In genomic region chr17:18315498-18316360, GRCh38 we compare ENCODE assay signal across 6 cellular contexts. TPM values are rescaled to one million over a fixed set of nuclear protein-coding genes. Genes with fewer than 3 reads are reported as not detected.
A peak's percentile ranks its signal among the peaks of the same experiment; 100 is the strongest.
DNase-seq lines count a peak whose midpoint lies in the region; ATAC-seq and TF ChIP-seq lines count a peak whose summit lies in the region.

No MANE protein-coding gene starts in this region.

- H3K9me3 Mint-ChIP-seq in activated CD8-positive, alpha-beta T cell treated with anti-CD3 and anti-CD28 coated beads for 36 hours, result peaks cover 2% of the 10 kb centered on the region

- peak overlapping the region; percentile 72 to 89 (median 72) for H3K4me3 ChIP-seq in right lobe of liver

- H3K27ac ChIP-seq in right lobe of liver, result peak overlapping the region; percentile 66 to 91 (median 76)

- 29% methylated on average over 23 of the region's 37 CpGs for WGBS in right lobe of liver (ENCODE audit: insufficient coverage, low coverage, low lambda C conversion rate, missing lambda C conversion rate)

- in situ Hi-C loops in ACHN (cut with HindIII; ENCODE audit: low pct_ligation_motif_present, low pct_unique_long_range_greater_than_20kb, low sequenced_read_pairs), result no loop called here

- no peak for TF ChIP-seq POLR2A in right lobe of liver (IDR thresholded peaks at IDR 0.05)

- no peaks in the 10 kb centered on the region for H3K27me3 Mint-ChIP-seq in activated CD8-positive, alpha-beta T cell treated with anti-CD3 and anti-CD28 coated beads for 36 hours

- no peaks in the 10 kb centered on the region for H3K36me3 ChIP-seq in right lobe of liver

- CTCF ChIA-PET in activated CD8-positive, alpha-beta T cell treated with anti-CD3 and anti-CD28 coated beads for 36 hours (lab: Charles Lee), result interaction anchor here (1.4 kb wide), 1 partner anchor 11 kb away, joined by 3 read pairs; no protein-coding TSS in a partner anchor

- POLR2A ChIA-PET in activated CD8-positive, alpha-beta T cell treated with anti-CD3 and anti-CD28 coated beads for 36 hours (lab: Charles Lee), result interaction anchor here (0.6 kb wide), 1 partner anchor 44 kb away, joined by 4 read pairs; no protein-coding TSS in a partner anchor

- no peaks in the 10 kb centered on the region for H3K9me3 ChIP-seq in right lobe of liver

- peak overlapping the region; percentile 100 for H3K27ac Mint-ChIP-seq in activated CD8-positive, alpha-beta T cell treated with anti-CD3 and anti-CD28 coated beads for 36 hours

- H3K4me1 ChIP-seq in right lobe of liver, result peaks cover 0 to 44% (median 13%) of the 10 kb centered on the region in 4 donors

- TF ChIP-seq CTCF in activated CD8-positive, alpha-beta T cell treated with anti-CD3 and anti-CD28 coated beads for 36 hours (IDR thresholded peaks at IDR 0.05), result no peak
- TF ChIP-seq CTCF in right lobe of liver (IDR thresholded peaks at IDR 0.05), result no peak

- peak; percentile 49 for DNase-seq in activated CD8-positive, alpha-beta T cell treated with anti-CD3 and anti-CD28 coated beads for 36 hours
- no peak for DNase-seq in right lobe of liver
- DNase-seq in DMS 273 treated with DMSO at 0.1 percent for 48 hours (lab: John Stamatoyannopoulos, UW), result no peak
- DNase-seq in ACHN, result no peak
- no peak for DNase-seq in middle frontal gyrus (ENCODE audit: extremely low spot score, low spot score)

- peaks cover 71% of the 10 kb centered on the region for H3K4me1 Mint-ChIP-seq in activated CD8-positive, alpha-beta T cell treated with anti-CD3 and anti-CD28 coated beads for 36 hours (ENCODE audit: low read depth)

- H3K27me3 ChIP-seq in right lobe of liver, result no peaks in the 10 kb centered on the region

- peak; percentile 5 for ATAC-seq in HG02970 (IDR thresholded peaks at IDR 0.05; ENCODE audit: low FRiP score, unreplicated experiment)
- no peak for ATAC-seq in activated CD8-positive, alpha-beta T cell treated with anti-CD3 and anti-CD28 coated beads for 36 hours
- peak in 2 of 4 donors; percentile 2 to 4 for ATAC-seq in right lobe of liver

- intact Hi-C loops in activated CD8-positive, alpha-beta T cell treated with anti-CD3 and anti-CD28 coated beads for 36 hours (cut with micrococcal nuclease), result no loop called here
- intact Hi-C loops in right lobe of liver (cut with DNase I), result loop anchor here in 1 of 2 donors (10.0 kb wide), 1 partner anchor 61 kb away; the partner anchor contains the start of gene FLII

- H3K4me3 Mint-ChIP-seq in activated CD8-positive, alpha-beta T cell treated with anti-CD3 and anti-CD28 coated beads for 36 hours, result peak overlapping the region; percentile 98

- peaks cover 50% of the 10 kb centered on the region for H3K36me3 Mint-ChIP-seq in activated CD8-positive, alpha-beta T cell treated with anti-CD3 and anti-CD28 coated beads for 36 hours (ENCODE audit: low read depth)

RNA-seq across cellular contexts. Expression of gene SMCR8, which starts 0.6 kb away (rescaled TPM):
- 10 to 100 TPM; 12.9 to 13.7 TPM for total RNA-seq in activated CD8-positive, alpha-beta T cell treated with anti-CD3 and anti-CD28 coated beads for 36 hours
- 1 to 10 TPM; 4.2 to 7.9 (median 6.4) TPM for total RNA-seq in right lobe of liver

RNA-seq across cellular contexts. Expression of gene TOP3A, which starts 0.9 kb away (rescaled TPM):
- total RNA-seq in activated CD8-positive, alpha-beta T cell treated with anti-CD3 and anti-CD28 coated beads for 36 hours, result 10 to 100 TPM; 61.8 to 65.7 TPM
- total RNA-seq in right lobe of liver, result 10 to 100 TPM; 13.7 to 29.9 (median 20.7) TPM

RNA-seq across cellular contexts. Expression of gene SHMT1, which starts 47.6 kb away (rescaled TPM):
- total RNA-seq in activated CD8-positive, alpha-beta T cell treated with anti-CD3 and anti-CD28 coated beads for 36 hours, result 10 to 100 TPM; 45.1 to 49.6 TPM
- 100 to 1,000 TPM; 208 to 457 (median 284) TPM for total RNA-seq in right lobe of liver

RNA-seq across cellular contexts. Expression of gene MIEF2, which starts 55.3 kb away (rescaled TPM):
- 1 to 10 TPM; 5.5 to 6.2 TPM for total RNA-seq in activated CD8-positive, alpha-beta T cell treated with anti-CD3 and anti-CD28 coated beads for 36 hours
- 10 to 100 TPM in 1 of 6 experiments, 1 to 10 TPM in 5; 5.9 to 10.6 (median 7.1) TPM for total RNA-seq in right lobe of liver

RNA-seq across cellular contexts. Expression of gene FLII, which starts 57.2 kb away (rescaled TPM):
- 100 to 1,000 TPM; 276 to 281 TPM for total RNA-seq in activated CD8-positive, alpha-beta T cell treated with anti-CD3 and anti-CD28 coated beads for 36 hours
- total RNA-seq in right lobe of liver, result 100 to 1,000 TPM in 4 of 6 experiments, 10 to 100 TPM in 2; 89.0 to 171 (median 116) TPM

Comparison
In these comparisons a context has a peak if more than half of its experiments do, and no peak if none do; other contexts are left out.
1. RNA of gene SHMT1, which starts 47.6 kb away (total RNA-seq): 208 to 457 TPM in right lobe of liver; 45.1 to 49.6 TPM in activated CD8-positive, alpha-beta T cell treated with anti-CD3 and anti-CD28 coated beads for 36 hours; every median in the first group is over 4 times any median in the second.